In genomic region chr11:6646631-6647281, GRCh38 we compare ENCODE assay signal across 8 cellular contexts. TPM values are rescaled to one million over a fixed set of nuclear protein-coding genes. Genes with fewer than 3 reads are reported as not detected.
DNase-seq lines count a peak whose midpoint lies in the region; ATAC-seq and TF ChIP-seq lines count a peak whose summit lies in the region.

No MANE protein-coding gene starts in this region.

- H3K36me3 Mint-ChIP-seq in nephron progenitor cell (ENCODE audit: low read depth) = no peaks in the 10 kb centered on the region

- DNase-seq in H7 = peak; percentile 56
- peak; percentile 49 for DNase-seq in NAMALWA (ENCODE audit: low spot score)
- peak; percentile 31 for DNase-seq in dedifferentiated amniotic fluid mesenchymal stem cell (ENCODE audit: extremely low spot score)
- peak; percentile 41 for DNase-seq in nephron progenitor cell
- DNase-seq in NCI-H2029 (lab: John Stamatoyannopoulos, UW) = no peak
- DNase-seq in superior temporal gyrus (ENCODE audit: extremely low spot score) = no peak
- no peak for DNase-seq in iPS-NIHi7 (ENCODE audit: extremely low spot score)

- no peak overlapping the region for H3K27ac Mint-ChIP-seq in nephron progenitor cell

- H3K4me1 Mint-ChIP-seq in nephron progenitor cell = no peaks in the 10 kb centered on the region

- no peaks in the 10 kb centered on the region for H3K27me3 Mint-ChIP-seq in nephron progenitor cell (ENCODE audit: low read depth, poor library complexity)

- H3K27me3 ChIP-seq in H7 (ENCODE audit: control insufficient read depth, insufficient read depth, low read length) = no peaks in the 10 kb centered on the region; the same call in 1 of the 2 replicates

- peak; percentile 95 for ATAC-seq in GM18511 (IDR thresholded peaks at IDR 0.05; ENCODE audit: unreplicated experiment)

- no peaks in the 10 kb centered on the region for H3K36me3 ChIP-seq in H7 (replicated peaks; ENCODE audit: control insufficient read depth, insufficient read depth, low read length)

- no peak overlapping the region for H3K4me3 Mint-ChIP-seq in nephron progenitor cell

- TF ChIP-seq CTCF in nephron progenitor cell (IDR thresholded peaks at IDR 0.05) = no peak

- no peaks in the 10 kb centered on the region for H3K9me3 Mint-ChIP-seq in nephron progenitor cell

- H3K4me3 ChIP-seq in H7 (ENCODE audit: insufficient read depth, low read depth, low read length) = no peak overlapping the region

RNA-seq across cellular contexts. Expression of gene DCHS1, which starts 8.9 kb away (rescaled TPM):
- total RNA-seq in H7 (2014; rRNA removed; shearing (Covaris generic)) = 15.7 and 16.8 TPM in 2 replicates

RNA-seq across cellular contexts. Expression of gene TPP1, which starts 27.5 kb away (rescaled TPM):
- total RNA-seq in H7 (2014; rRNA removed; shearing (Covaris generic)) = 13.9 and 17.1 TPM in 2 replicates

RNA-seq across cellular contexts. Expression of gene TAF10, which starts 34.7 kb away (rescaled TPM):
- 121 and 198 TPM in 2 replicates for total RNA-seq in H7 (2014; rRNA removed; shearing (Covaris generic))

RNA-seq across cellular contexts. Expression of gene MRPL17, which starts 36.4 kb away (rescaled TPM):
- total RNA-seq in H7 (2014; rRNA removed; shearing (Covaris generic)) = 72.9 and 110 TPM in 2 replicates

RNA-seq across cellular contexts. Expression of gene ILK, which starts 43.2 kb away (rescaled TPM):
- total RNA-seq in H7 (2014; rRNA removed; shearing (Covaris generic)) = 114 and 130 TPM in 2 replicates

Comparison
In these comparisons a context has a peak if more than half of its experiments do, and no peak if none do; other contexts are left out.
1. DNase-seq: peak in H7 (single experiment), NAMALWA (single experiment), dedifferentiated amniotic fluid mesenchymal stem cell (single experiment) and nephron progenitor cell (single experiment); none in NCI-H2029 (single experiment), superior temporal gyrus (single experiment) and iPS-NIHi7 (single experiment).